In the genomic region with DNA sequence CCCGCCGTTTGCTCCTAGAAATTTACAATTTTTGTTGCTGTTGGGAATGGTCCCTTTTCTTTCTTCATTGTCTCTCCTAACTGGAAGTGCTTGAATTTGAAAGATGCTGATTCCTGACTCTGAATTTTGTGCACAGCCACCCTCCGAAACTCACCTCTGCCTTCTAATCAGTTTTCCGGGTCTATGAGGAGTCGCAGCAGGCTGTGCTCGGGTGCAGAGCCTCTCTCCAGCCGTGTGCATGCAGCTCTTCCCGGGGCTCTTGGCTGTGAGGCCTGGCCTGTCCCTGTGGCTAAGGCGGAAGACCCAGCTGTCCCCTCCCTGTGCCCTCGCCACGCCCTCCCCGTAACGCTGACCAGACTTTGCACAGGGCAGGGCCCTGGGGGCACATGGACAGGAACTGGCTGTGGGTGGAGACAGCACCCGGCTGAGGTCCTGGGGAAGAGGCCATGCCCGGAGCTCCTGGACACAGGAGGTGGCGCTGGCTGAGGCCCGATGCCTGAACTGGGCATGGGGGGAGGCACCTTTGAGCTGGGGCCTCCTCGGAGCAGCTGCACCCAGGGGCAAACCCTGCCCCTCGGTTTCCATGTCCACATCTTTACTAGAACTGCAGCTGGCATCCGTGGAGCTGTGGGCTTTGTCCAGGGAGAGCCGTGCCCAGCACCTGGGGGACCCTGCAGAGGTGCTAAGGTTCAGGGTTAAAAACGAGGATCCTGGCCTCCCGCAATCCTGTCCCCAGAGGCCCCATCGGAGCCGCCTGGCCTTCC, we compare ENCODE assay signal across 1 cellular context.
TF ChIP-seq lines count a peak whose summit lies in the region.

No MANE protein-coding gene starts in this region.

TF ChIP-seq in HepG2, 621 proteins besides CTCF, POLR2A, EP300 and RAD21 (continued from another document and continues in another):
- TF ChIP-seq HNRNPL (IDR thresholded peaks at IDR 0.05; ENCODE audit: low read depth, low read length) (peak; percentile 100), ISL2 (CRISPR knock-in tag; IDR thresholded peaks at IDR 0.05) (peak; percentile 27; the same call in 1 of the 2 replicates), U2AF1 (optimal IDR thresholded peaks at IDR 0.05; ENCODE audit: low read depth, low read length) (no peak), SOX5 (CRISPR knock-in tag; IDR thresholded peaks at IDR 0.05; ENCODE audit: borderline replicate concordance) (peak; percentile 72; the same call in 1 of the 2 replicates), CBFB (CRISPR knock-in tag; IDR thresholded peaks at IDR 0.05) (no peak), ZNF841 (CRISPR knock-in tag; IDR thresholded peaks at IDR 0.05; ENCODE audit: borderline replicate concordance) (no peak), MED8 (CRISPR knock-in tag; IDR thresholded peaks at IDR 0.05; ENCODE audit: insufficient replicate concordance) (peak; percentile 90), NR2F6 (IDR thresholded peaks at IDR 0.05) (peak; percentile 62), NR2F6 (CRISPR knock-in tag; IDR thresholded peaks at IDR 0.05) (peak; percentile 90), NCOA1 (CRISPR knock-in tag; IDR thresholded peaks at IDR 0.05) (no peak; the same call in 1 of the 2 replicates), ZBTB42 (CRISPR knock-in tag; IDR thresholded peaks at IDR 0.05) (no peak), ELF1 (CRISPR knock-in tag; IDR thresholded peaks at IDR 0.05) (peak; percentile 91), ZSCAN21 (CRISPR knock-in tag; IDR thresholded peaks at IDR 0.05; ENCODE audit: borderline replicate concordance) (peak; percentile 94), EED (CRISPR knock-in tag; IDR thresholded peaks at IDR 0.05) (no peak; the same call in 1 of the 2 replicates), ZIK1 (CRISPR knock-in tag; IDR thresholded peaks at IDR 0.05; ENCODE audit: borderline replicate concordance, low read depth) (0 out of 2 replicates have a peak, but pooled peaks have one; percentile 76), DNMT1 (CRISPR knock-in tag; IDR thresholded peaks at IDR 0.05) (0 out of 2 replicates have a peak, but pooled peaks have one; percentile 2), ARNTL (CRISPR knock-in tag; IDR thresholded peaks at IDR 0.05) (peak; percentile 90), ZNF225 (CRISPR knock-in tag; IDR thresholded peaks at IDR 0.05) (0 out of 2 replicates have a peak, but pooled peaks have one; percentile 63), SP1 (IDR thresholded peaks at IDR 0.05) (no peak), SP1 (CRISPR knock-in tag; IDR thresholded peaks at IDR 0.05) (peak; percentile 87), ZNF607 (CRISPR knock-in tag; IDR thresholded peaks at IDR 0.05; ENCODE audit: borderline replicate concordance) (peak; percentile 92), NR2F1 (CRISPR knock-in tag; IDR thresholded peaks at IDR 0.05) (peak; percentile 36 to 66; a peak in 2 of 4 replicates), PLRG1 (conservative IDR thresholded peaks at IDR 0.05) (no peak), EZH2 (conservative IDR thresholded peaks at IDR 0.05; ENCODE audit: low read depth, low read length) (no peak), AKAP8 (CRISPR knock-in tag; IDR thresholded peaks at IDR 0.05) (peak; percentile 67; the same call in 1 of the 2 replicates), ZFX (CRISPR knock-in tag; IDR thresholded peaks at IDR 0.05; ENCODE audit: low read depth) (peak; percentile 99)
- TF ChIP-seq, protein P1, sequence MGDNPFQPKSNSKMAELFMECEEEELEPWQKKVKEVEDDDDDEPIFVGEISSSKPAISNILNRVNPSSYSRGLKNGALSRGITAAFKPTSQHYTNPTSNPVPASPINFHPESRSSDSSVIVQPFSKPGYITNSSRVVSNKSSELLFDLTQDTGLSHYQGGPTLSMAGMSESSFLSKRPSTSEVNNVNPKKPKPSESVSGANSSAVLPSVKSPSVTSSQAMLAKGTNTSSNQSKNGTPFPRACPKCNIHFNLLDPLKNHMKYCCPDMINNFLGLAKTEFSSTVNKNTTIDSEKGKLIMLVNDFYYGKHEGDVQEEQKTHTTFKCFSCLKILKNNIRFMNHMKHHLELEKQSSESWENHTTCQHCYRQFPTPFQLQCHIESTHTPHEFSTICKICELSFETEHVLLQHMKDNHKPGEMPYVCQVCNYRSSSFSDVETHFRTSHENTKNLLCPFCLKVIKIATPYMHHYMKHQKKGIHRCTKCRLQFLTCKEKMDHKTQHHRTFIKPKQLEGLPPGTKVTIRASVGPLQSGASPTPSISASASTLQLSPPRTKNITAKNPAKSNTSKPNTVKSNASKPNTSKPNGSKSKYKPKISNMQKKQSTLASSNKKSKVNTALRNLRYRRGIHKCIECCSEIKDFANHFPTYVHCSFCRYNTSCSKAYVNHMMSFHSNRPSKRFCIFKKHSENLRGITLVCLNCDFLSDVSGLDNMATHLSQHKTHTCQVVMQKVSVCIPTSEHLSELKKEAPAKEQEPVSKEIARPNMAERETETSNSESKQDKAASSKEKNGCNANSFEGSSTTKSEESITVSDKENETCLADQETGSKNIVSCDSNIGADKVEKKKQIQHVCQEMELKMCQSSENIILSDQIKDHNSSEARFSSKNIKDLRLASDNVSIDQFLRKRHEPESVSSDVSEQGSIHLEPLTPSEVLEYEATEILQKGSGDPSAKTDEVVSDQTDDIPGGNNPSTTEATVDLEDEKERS (CRISPR knock-in tag; IDR thresholded peaks at IDR 0.05): no peak
- TF ChIP-seq, protein P2, sequence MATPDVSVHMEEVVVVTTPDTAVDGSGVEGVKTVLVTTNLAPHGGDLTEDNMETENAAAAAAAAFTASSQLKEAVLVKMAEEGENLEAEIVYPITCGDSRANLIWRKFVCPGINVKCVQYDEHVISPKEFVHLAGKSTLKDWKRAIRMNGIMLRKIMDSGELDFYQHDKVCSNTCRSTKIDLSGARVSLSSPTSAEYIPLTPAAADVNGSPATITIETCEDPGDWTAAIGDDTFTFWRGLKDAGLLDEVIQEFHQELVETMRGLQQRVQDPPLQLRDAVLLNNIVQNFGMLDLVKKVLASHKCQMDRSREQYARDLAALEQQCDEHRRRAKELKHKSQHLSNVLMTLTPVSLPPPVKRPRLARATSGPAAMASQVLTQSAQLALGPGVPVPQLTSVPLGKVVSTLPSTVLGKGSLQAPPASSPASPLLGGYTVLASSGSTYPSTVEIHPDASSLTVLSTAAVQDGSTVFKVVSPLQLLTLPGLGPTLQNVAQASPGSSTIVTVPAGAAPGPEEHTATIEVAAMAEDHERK (CRISPR knock-in tag; IDR thresholded peaks at IDR 0.05; ENCODE audit: low read depth): no peak
- TF ChIP-seq, protein P3, sequence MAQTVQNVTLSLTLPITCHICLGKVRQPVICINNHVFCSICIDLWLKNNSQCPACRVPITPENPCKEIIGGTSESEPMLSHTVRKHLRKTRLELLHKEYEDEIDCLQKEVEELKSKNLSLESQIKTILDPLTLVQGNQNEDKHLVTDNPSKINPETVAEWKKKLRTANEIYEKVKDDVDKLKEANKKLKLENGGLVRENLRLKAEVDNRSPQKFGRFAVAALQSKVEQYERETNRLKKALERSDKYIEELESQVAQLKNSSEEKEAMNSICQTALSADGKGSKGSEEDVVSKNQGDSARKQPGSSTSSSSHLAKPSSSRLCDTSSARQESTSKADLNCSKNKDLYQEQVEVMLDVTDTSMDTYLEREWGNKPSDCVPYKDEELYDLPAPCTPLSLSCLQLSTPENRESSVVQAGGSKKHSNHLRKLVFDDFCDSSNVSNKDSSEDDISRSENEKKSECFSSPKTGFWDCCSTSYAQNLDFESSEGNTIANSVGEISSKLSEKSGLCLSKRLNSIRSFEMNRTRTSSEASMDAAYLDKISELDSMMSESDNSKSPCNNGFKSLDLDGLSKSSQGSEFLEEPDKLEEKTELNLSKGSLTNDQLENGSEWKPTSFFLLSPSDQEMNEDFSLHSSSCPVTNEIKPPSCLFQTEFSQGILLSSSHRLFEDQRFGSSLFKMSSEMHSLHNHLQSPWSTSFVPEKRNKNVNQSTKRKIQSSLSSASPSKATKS (CRISPR knock-in tag; IDR thresholded peaks at IDR 0.05): no peak
- TF ChIP-seq, protein P4, sequence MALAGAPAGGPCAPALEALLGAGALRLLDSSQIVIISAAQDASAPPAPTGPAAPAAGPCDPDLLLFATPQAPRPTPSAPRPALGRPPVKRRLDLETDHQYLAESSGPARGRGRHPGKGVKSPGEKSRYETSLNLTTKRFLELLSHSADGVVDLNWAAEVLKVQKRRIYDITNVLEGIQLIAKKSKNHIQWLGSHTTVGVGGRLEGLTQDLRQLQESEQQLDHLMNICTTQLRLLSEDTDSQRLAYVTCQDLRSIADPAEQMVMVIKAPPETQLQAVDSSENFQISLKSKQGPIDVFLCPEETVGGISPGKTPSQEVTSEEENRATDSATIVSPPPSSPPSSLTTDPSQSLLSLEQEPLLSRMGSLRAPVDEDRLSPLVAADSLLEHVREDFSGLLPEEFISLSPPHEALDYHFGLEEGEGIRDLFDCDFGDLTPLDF (CRISPR knock-in tag; IDR thresholded peaks at IDR 0.05): no peak
- TF ChIP-seq, protein P5, sequence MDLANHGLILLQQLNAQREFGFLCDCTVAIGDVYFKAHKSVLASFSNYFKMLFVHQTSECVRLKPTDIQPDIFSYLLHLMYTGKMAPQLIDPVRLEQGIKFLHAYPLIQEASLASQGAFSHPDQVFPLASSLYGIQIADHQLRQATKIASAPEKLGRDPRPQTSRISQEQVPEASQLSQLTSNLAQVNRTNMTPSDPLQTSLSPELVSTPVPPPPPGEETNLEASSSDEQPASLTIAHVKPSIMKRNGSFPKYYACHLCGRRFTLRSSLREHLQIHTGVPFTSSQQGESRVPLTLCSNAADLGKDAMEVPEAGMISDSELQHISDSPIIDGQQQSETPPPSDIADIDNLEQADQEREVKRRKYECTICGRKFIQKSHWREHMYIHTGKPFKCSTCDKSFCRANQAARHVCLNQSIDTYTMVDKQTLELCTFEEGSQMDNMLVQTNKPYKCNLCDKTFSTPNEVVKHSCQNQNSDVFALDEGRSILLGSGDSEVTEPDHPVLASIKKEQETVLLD (CRISPR knock-in tag; IDR thresholded peaks at IDR 0.05; ENCODE audit: low read depth): 0 out of 2 replicates have a peak, but pooled peaks have one; percentile 55
- TF ChIP-seq, protein P6, sequence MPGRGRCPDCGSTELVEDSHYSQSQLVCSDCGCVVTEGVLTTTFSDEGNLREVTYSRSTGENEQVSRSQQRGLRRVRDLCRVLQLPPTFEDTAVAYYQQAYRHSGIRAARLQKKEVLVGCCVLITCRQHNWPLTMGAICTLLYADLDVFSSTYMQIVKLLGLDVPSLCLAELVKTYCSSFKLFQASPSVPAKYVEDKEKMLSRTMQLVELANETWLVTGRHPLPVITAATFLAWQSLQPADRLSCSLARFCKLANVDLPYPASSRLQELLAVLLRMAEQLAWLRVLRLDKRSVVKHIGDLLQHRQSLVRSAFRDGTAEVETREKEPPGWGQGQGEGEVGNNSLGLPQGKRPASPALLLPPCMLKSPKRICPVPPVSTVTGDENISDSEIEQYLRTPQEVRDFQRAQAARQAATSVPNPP (CRISPR knock-in tag; IDR thresholded peaks at IDR 0.05): no peak
- TF ChIP-seq, protein P7, sequence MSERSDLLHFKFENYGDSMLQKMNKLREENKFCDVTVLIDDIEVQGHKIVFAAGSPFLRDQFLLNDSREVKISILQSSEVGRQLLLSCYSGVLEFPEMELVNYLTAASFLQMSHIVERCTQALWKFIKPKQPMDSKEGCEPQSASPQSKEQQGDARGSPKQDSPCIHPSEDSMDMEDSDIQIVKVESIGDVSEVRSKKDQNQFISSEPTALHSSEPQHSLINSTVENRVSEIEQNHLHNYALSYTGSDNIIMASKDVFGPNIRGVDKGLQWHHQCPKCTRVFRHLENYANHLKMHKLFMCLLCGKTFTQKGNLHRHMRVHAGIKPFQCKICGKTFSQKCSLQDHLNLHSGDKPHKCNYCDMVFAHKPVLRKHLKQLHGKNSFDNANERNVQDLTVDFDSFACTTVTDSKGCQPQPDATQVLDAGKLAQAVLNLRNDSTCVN (CRISPR knock-in tag; IDR thresholded peaks at IDR 0.05; ENCODE audit: borderline replicate concordance): peak; percentile 81; the same call in 1 of the 2 replicates
- TF ChIP-seq, protein P8, sequence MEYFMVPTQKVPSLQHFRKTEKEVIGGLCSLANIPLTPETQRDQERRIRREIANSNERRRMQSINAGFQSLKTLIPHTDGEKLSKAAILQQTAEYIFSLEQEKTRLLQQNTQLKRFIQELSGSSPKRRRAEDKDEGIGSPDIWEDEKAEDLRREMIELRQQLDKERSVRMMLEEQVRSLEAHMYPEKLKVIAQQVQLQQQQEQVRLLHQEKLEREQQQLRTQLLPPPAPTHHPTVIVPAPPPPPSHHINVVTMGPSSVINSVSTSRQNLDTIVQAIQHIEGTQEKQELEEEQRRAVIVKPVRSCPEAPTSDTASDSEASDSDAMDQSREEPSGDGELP (IDR thresholded peaks at IDR 0.05; ENCODE audit: borderline replicate concordance, low read depth): peak; percentile 86; the same call in 1 of the 2 replicates
- TF ChIP-seq, protein P9, sequence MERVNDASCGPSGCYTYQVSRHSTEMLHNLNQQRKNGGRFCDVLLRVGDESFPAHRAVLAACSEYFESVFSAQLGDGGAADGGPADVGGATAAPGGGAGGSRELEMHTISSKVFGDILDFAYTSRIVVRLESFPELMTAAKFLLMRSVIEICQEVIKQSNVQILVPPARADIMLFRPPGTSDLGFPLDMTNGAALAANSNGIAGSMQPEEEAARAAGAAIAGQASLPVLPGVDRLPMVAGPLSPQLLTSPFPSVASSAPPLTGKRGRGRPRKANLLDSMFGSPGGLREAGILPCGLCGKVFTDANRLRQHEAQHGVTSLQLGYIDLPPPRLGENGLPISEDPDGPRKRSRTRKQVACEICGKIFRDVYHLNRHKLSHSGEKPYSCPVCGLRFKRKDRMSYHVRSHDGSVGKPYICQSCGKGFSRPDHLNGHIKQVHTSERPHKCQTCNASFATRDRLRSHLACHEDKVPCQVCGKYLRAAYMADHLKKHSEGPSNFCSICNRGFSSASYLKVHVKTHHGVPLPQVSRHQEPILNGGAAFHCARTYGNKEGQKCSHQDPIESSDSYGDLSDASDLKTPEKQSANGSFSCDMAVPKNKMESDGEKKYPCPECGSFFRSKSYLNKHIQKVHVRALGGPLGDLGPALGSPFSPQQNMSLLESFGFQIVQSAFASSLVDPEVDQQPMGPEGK (CRISPR knock-in tag; IDR thresholded peaks at IDR 0.05): peak; percentile 97
- TF ChIP-seq, protein P10, sequence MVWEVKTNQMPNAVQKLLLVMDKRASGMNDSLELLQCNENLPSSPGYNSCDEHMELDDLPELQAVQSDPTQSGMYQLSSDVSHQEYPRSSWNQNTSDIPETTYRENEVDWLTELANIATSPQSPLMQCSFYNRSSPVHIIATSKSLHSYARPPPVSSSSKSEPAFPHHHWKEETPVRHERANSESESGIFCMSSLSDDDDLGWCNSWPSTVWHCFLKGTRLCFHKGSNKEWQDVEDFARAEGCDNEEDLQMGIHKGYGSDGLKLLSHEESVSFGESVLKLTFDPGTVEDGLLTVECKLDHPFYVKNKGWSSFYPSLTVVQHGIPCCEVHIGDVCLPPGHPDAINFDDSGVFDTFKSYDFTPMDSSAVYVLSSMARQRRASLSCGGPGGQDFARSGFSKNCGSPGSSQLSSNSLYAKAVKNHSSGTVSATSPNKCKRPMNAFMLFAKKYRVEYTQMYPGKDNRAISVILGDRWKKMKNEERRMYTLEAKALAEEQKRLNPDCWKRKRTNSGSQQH (CRISPR knock-in tag; IDR thresholded peaks at IDR 0.05; ENCODE audit: low read depth): 0 out of 2 replicates have a peak, but pooled peaks have one; percentile 69
